In the genomic region with DNA sequence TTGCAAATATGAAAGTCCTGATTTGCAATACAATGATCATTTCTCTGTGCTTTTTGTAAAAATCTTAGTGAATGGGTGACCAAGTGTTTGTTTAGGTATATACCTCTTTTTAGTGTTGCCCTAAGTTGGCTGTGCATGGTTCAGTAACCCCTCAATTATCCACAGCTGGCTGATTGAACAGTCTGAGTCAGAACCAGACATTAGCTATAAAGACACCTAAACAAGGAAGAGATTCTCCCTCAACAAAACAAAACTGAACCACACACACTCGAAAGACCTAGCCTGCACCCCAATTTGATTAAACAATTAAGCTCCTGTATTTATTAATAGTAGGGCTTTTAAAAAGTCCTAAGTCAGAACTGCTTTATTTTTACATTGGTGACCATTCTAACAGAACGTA, we compare ENCODE assay signal across 8 cellular contexts. TPM values are rescaled to one million over a fixed set of nuclear protein-coding genes. Genes with fewer than 3 reads are reported as not detected.
DNase-seq lines count a peak whose midpoint lies in the region; ATAC-seq and TF ChIP-seq lines count a peak whose summit lies in the region.

No MANE protein-coding gene starts in this region.

- DNase-seq in GM10248 (ENCODE audit: extremely low spot score) (peak; percentile 67), M059J (ENCODE audit: low read depth) (peak; percentile 60), endodermal cell (no peak), WERI-Rb-1 (no peak), COLO829 (ENCODE audit: low spot score) (no peak), HCEC 1CT (no peak)

- ATAC-seq in GM21390 (IDR thresholded peaks at IDR 0.05; ENCODE audit: unreplicated experiment): peak; percentile 29

- H3K9ac ChIP-seq in endodermal cell (ENCODE audit: extremely low read depth, low read length, poor library complexity, severe bottlenecking): no peak overlapping the region
- peak overlapping the region in 1 of 2 donors; percentile 95 for H3K9ac ChIP-seq in stomach smooth muscle (ENCODE audit: low read length in 2 of 2)

- 86% methylated on average over 2 of the region's 2 CpGs; no CpG with 5 or more reads in 1 of the 2 experiments for WGBS in endodermal cell (ENCODE audit: insufficient coverage in 1 of 2, insufficient read length in 1 of 2), 2 experiments

- no peaks in the 10 kb centered on the region for H3K27me3 ChIP-seq in endodermal cell (ENCODE audit: control insufficient read depth, insufficient read depth, low read length, poor library complexity, severe bottlenecking)
- H3K27me3 ChIP-seq in stomach smooth muscle (ENCODE audit: control insufficient read depth in 1 of 2, insufficient read depth in 2 of 2, low read length in 2 of 2): no peaks in the 10 kb centered on the region
- no peaks in the 10 kb centered on the region for H3K27me3 ChIP-seq in WERI-Rb-1 (ENCODE audit: insufficient read depth, low read depth, severe bottlenecking)

- H3K9me3 Mint-ChIP-seq in endodermal cell: no peaks in the 10 kb centered on the region

- no peak overlapping the region for H3K27ac Mint-ChIP-seq in endodermal cell

- peaks cover 8% of the 10 kb centered on the region for H3K4me1 ChIP-seq in endodermal cell (ENCODE audit: control insufficient read depth, insufficient read depth, low read length)
- H3K4me1 ChIP-seq in stomach smooth muscle (ENCODE audit: control insufficient read depth, insufficient read depth, low read length): peaks cover 11% of the 10 kb centered on the region

- H3K4me1 Mint-ChIP-seq in endodermal cell: peaks cover 28% of the 10 kb centered on the region

- H3K36me3 ChIP-seq in endodermal cell (ENCODE audit: control insufficient read depth, insufficient read depth, low read length) (peaks cover 4% of the 10 kb centered on the region), stomach smooth muscle (ENCODE audit: control insufficient read depth in 2 of 2, insufficient read depth in 2 of 2, low read length in 2 of 2) (peaks cover 0 to 2% of the 10 kb centered on the region in 2 donors), WERI-Rb-1 (peaks cover 22% of the 10 kb centered on the region)

- H3K9me3 ChIP-seq in endodermal cell (ENCODE audit: control insufficient read depth, low read length) (no peaks in the 10 kb centered on the region), stomach smooth muscle (ENCODE audit: control insufficient read depth in 2 of 2, low read length in 2 of 2) (no peaks in the 10 kb centered on the region), WERI-Rb-1 (ENCODE audit: severe bottlenecking) (no peaks in the 10 kb centered on the region)

- no peak overlapping the region for H3K4me3 Mint-ChIP-seq in endodermal cell

- CTCF ChIA-PET in GM10248 (lab: Yijun Ruan, JAX): interaction anchor here (2.5 kb wide), 1 partner anchor 47 kb away, joined by 11 read pairs; no protein-coding TSS in a partner anchor

- H3K27ac ChIP-seq in endodermal cell (ENCODE audit: low read depth, low read length) (no peak overlapping the region), stomach smooth muscle (ENCODE audit: low read length) (no peak overlapping the region), WERI-Rb-1 (no peak overlapping the region)

- peaks cover 11% of the 10 kb centered on the region for H3K36me3 Mint-ChIP-seq in endodermal cell (ENCODE audit: low read depth)

- no peaks in the 10 kb centered on the region for H3K27me3 Mint-ChIP-seq in endodermal cell (ENCODE audit: insufficient read depth)

- peak overlapping the region; percentile 92 for H3K4me3 ChIP-seq in endodermal cell (ENCODE audit: low read length)
- peak overlapping the region; percentile 92 to 98 for H3K4me3 ChIP-seq in stomach smooth muscle (ENCODE audit: low read length in 2 of 2)
- no peak overlapping the region for H3K4me3 ChIP-seq in WERI-Rb-1 (ENCODE audit: low read depth, low read length)

- POLR2A ChIA-PET in GM10248 (lab: Yijun Ruan, JAX): no interaction called here

- no peak for TF ChIP-seq CTCF in GM10248 (IDR thresholded peaks at IDR 0.05; ENCODE audit: control extremely low read depth, extremely low read depth, low read depth, missing control alignments)
- no peak for TF ChIP-seq CTCF in endodermal cell (conservative IDR thresholded peaks at IDR 0.05)
- no peak for TF ChIP-seq CTCF in WERI-Rb-1 (IDR thresholded peaks at IDR 0.05; ENCODE audit: low read depth, low read length)

RNA-seq across cellular contexts. Expression of a gene that starts 2.8 kb away (rescaled TPM):
- 24.1 and 27.6 TPM in 2 replicates for total RNA-seq in M059J (2014; rRNA removed; shearing (Covaris generic))
- 10 to 100 TPM; 17.6 to 19.9 TPM for total RNA-seq in endodermal cell
- polyA plus RNA-seq in endodermal cell (2013, experiment 1 of 2): 18.2 TPM
- polyA plus RNA-seq in endodermal cell (2013, experiment 2 of 2): 16.0 TPM

Comparison
In these comparisons a context has a peak if more than half of its experiments do, and no peak if none do; other contexts are left out.
1. DNase-seq: peak in GM10248 (single experiment) and M059J (single experiment); none in endodermal cell (single experiment), WERI-Rb-1 (single experiment), COLO829 (single experiment) and HCEC 1CT (single experiment).